17 cellular contexts compared by ENCODE assay signal in genomic region chr18:12774982-12775381, GRCh38.
DNase-seq lines count a peak whose midpoint lies in the region; ATAC-seq and TF ChIP-seq lines count a peak whose summit lies in the region.
"Had no signal": no experiment of that assay in that cellular context is flagged by ENCODE, and none has a peak within 500 bp of the region (broad histone marks: within the 10 kb centered on the region; RNA-seq: fewer than 3 reads in every experiment).

No MANE protein-coding gene starts in this region.

- no peak for TF ChIP-seq CTCF in CD8-positive, alpha-beta T cell (IDR thresholded peaks at IDR 0.05)

- H3K27ac ChIP-seq in CD8-positive, alpha-beta T cell (ENCODE audit: low read depth, low read length): peak overlapping the region; percentile 71
- H3K27ac ChIP-seq: left lung, prostate gland, suprapubic skin had no signal

- POLR2A ChIA-PET in CD8-positive, alpha-beta T cell (lab: Charles Lee): interaction anchor here (1.5 to 2.5 kb wide), 4 partner anchors 72 to 398 kb away, joined by 6 to 26 read pairs (median 9); partner anchors contain the start of genes AFG3L2, CEP76, PSMG2 and PTPN2
- POLR2A ChIA-PET in HEK293T (lab: Yijun Ruan, JAX): no interaction called here

- peak overlapping the region; percentile 94 for H3K27ac Mint-ChIP-seq in CD8-positive, alpha-beta T cell
- H3K27ac Mint-ChIP-seq in activated naive CD4-positive, alpha-beta T cell treated with anti-CD3 and anti-CD28 coated beads, Interleukin-2, amount 10 ng/mL, durations not matched to agents 7 days and 5 days: peak overlapping the region; percentile 87
- peak overlapping the region; percentile 91 for H3K27ac Mint-ChIP-seq in natural killer cell treated with Interleukin-12 subunit alpha and Interleukin-12 subunit beta and Interleukin-15 and Interleukin-18, amount 100 ng/mL, for 72 hours

- H3K27me3 ChIP-seq in CD8-positive, alpha-beta T cell (ENCODE audit: insufficient read depth, low read length): no peaks in the 10 kb centered on the region
- H3K27me3 ChIP-seq: BE2C, left lung, suprapubic skin had no signal

- intact Hi-C loops in CD8-positive, alpha-beta T cell (cut with DNase I, micrococcal nuclease): loop anchor here in 1 of 2 experiments (2.0 kb wide), 1 partner anchor 108 kb away; no protein-coding TSS in a partner anchor

- peaks cover 28% of the 10 kb centered on the region for H3K4me1 Mint-ChIP-seq in CD8-positive, alpha-beta T cell (ENCODE audit: low read depth)
- peaks cover 10% of the 10 kb centered on the region for H3K4me1 Mint-ChIP-seq in activated naive CD4-positive, alpha-beta T cell treated with anti-CD3 and anti-CD28 coated beads, Interleukin-2, amount 10 ng/mL, durations not matched to agents 7 days and 5 days
- H3K4me1 Mint-ChIP-seq in natural killer cell treated with Interleukin-12 subunit alpha and Interleukin-12 subunit beta and Interleukin-15 and Interleukin-18, amount 100 ng/mL, for 72 hours (ENCODE audit: low read depth in 2 of 2): peaks cover 19 to 31% of the 10 kb centered on the region in 2 donors

- H3K27me3 Mint-ChIP-seq in CD8-positive, alpha-beta T cell (ENCODE audit: low read depth): no peaks in the 10 kb centered on the region
- H3K27me3 Mint-ChIP-seq in activated naive CD4-positive, alpha-beta T cell treated with anti-CD3 and anti-CD28 coated beads, Interleukin-2, amount 10 ng/mL, durations not matched to agents 7 days and 5 days: peaks cover 9% of the 10 kb centered on the region
- H3K27me3 Mint-ChIP-seq in natural killer cell treated with Interleukin-12 subunit alpha and Interleukin-12 subunit beta and Interleukin-15 and Interleukin-18, amount 100 ng/mL, for 72 hours: no peaks in the 10 kb centered on the region

- CTCF ChIA-PET in CD8-positive, alpha-beta T cell (lab: Charles Lee): interaction anchor here (0.7 kb wide), 1 partner anchor 47 kb away, joined by 3 read pairs; no protein-coding TSS in a partner anchor
- CTCF ChIA-PET in activated naive CD4-positive, alpha-beta T cell treated with anti-CD3 and anti-CD28 coated beads, Interleukin-2, amount 10 ng/mL, durations not matched to agents 7 days and 5 days (lab: Charles Lee): interaction anchor here (0.6 to 1.1 kb wide), 3 partner anchors 67 to 264 kb away, joined by 3 read pairs; no protein-coding TSS in a partner anchor
- CTCF ChIA-PET in HEK293T (lab: Yijun Ruan, JAX): interaction anchor here (0.6 kb wide), 1 partner anchor 19 kb away, joined by 3 read pairs; no protein-coding TSS in a partner anchor

- H3K36me3 Mint-ChIP-seq in CD8-positive, alpha-beta T cell: peaks cover 6% of the 10 kb centered on the region
- peaks cover 4% of the 10 kb centered on the region for H3K36me3 Mint-ChIP-seq in activated naive CD4-positive, alpha-beta T cell treated with anti-CD3 and anti-CD28 coated beads, Interleukin-2, amount 10 ng/mL, durations not matched to agents 7 days and 5 days
- peaks cover 21% of the 10 kb centered on the region for H3K36me3 Mint-ChIP-seq in natural killer cell treated with Interleukin-12 subunit alpha and Interleukin-12 subunit beta and Interleukin-15 and Interleukin-18, amount 100 ng/mL, for 72 hours

- H3K4me3 ChIP-seq in CD8-positive, alpha-beta T cell (ENCODE audit: low read depth, low read length): peak overlapping the region; percentile 63
- H3K4me3 ChIP-seq: left lung, prostate gland, suprapubic skin had no signal

- no peaks in the 10 kb centered on the region for H3K36me3 ChIP-seq in CD8-positive, alpha-beta T cell (ENCODE audit: insufficient read depth, low read length)
- H3K36me3 ChIP-seq: BE2C, left lung, prostate gland, suprapubic skin had no signal

- no peaks in the 10 kb centered on the region for H3K4me1 ChIP-seq in CD8-positive, alpha-beta T cell (ENCODE audit: insufficient read depth, low read length)
- H3K4me1 ChIP-seq: BE2C, left lung, prostate gland, suprapubic skin had no signal

- peak overlapping the region; percentile 87 for H3K4me3 Mint-ChIP-seq in CD8-positive, alpha-beta T cell
- peak overlapping the region; percentile 73 for H3K4me3 Mint-ChIP-seq in activated naive CD4-positive, alpha-beta T cell treated with anti-CD3 and anti-CD28 coated beads, Interleukin-2, amount 10 ng/mL, durations not matched to agents 7 days and 5 days
- H3K4me3 Mint-ChIP-seq in natural killer cell treated with Interleukin-12 subunit alpha and Interleukin-12 subunit beta and Interleukin-15 and Interleukin-18, amount 100 ng/mL, for 72 hours: peak overlapping the region; percentile 98

- ATAC-seq in CD8-positive, alpha-beta T cell: peak; percentile 62
- peak; percentile 58 to 74 for ATAC-seq in natural killer cell treated with Interleukin-12 subunit alpha and Interleukin-12 subunit beta and Interleukin-15 and Interleukin-18, amount 100 ng/mL, for 72 hours
- ATAC-seq: left lung had no signal

- H3K9me3 Mint-ChIP-seq in CD8-positive, alpha-beta T cell: no peaks in the 10 kb centered on the region
- H3K9me3 Mint-ChIP-seq in activated naive CD4-positive, alpha-beta T cell treated with anti-CD3 and anti-CD28 coated beads, Interleukin-2, amount 10 ng/mL, durations not matched to agents 7 days and 5 days: peaks cover 6% of the 10 kb centered on the region
- peaks cover 3% of the 10 kb centered on the region for H3K9me3 Mint-ChIP-seq in natural killer cell treated with Interleukin-12 subunit alpha and Interleukin-12 subunit beta and Interleukin-15 and Interleukin-18, amount 100 ng/mL, for 72 hours

- DNase-seq in CD8-positive, alpha-beta T cell: peak in 3 of 7 experiments; percentile 7 to 44 (median 26)
- peak; percentile 17 for DNase-seq in HT1080 (ENCODE audit: low read depth)
- DNase-seq in activated naive CD4-positive, alpha-beta T cell treated with anti-CD3 and anti-CD28 coated beads, Interleukin-2, amount 10 ng/mL, durations not matched to agents 7 days and 5 days: no peak
- no peak for DNase-seq in natural killer cell treated with Interleukin-12 subunit alpha and Interleukin-12 subunit beta and Interleukin-15 and Interleukin-18, amount 100 ng/mL, for 72 hours (ENCODE audit: low spot score)
- no peak for DNase-seq in NCI-H82 treated with DMSO at 0.1 percent for 48 hours (lab: John Stamatoyannopoulos, UW; ENCODE audit: unreplicated experiment)
- DNase-seq in NOMO-1 (lab: John Stamatoyannopoulos, UW; ENCODE audit: unreplicated experiment in 2 of 2): no peak
- no peak for DNase-seq in HEK293T (ENCODE audit: extremely low spot score)
- DNase-seq: anterior cingulate cortex; BE2C; Kasumi-1; left lung; NCI-H1436; Right ventricle myocardium superior; stimulated activated CD4-positive, alpha-beta T cell treated with anti-CD3 and anti-CD28 coated beads, Interleukin-12 subunit alpha, Interleukin-12 subunit beta, amount 100 ng/mL, for 4 hours; T1000 had no signal

- H3K9me3 ChIP-seq in CD8-positive, alpha-beta T cell (ENCODE audit: low read length): no peaks in the 10 kb centered on the region
- H3K9me3 ChIP-seq: BE2C, left lung, prostate gland, suprapubic skin had no signal

TF ChIP-seq in HEK293T, 16 proteins besides CTCF, POLR2A, EP300 and RAD21:
- TF ChIP-seq FOXM1 (IDR thresholded peaks at IDR 0.05; ENCODE audit: borderline replicate concordance) (no peak), PKNOX1 (IDR thresholded peaks at IDR 0.05) (no peak), L3MBTL2 (conservative IDR thresholded peaks at IDR 0.05) (no peak), BHLHE40 (IDR thresholded peaks at IDR 0.05; ENCODE audit: borderline replicate concordance) (no peak), ELF4 (IDR thresholded peaks at IDR 0.05) (no peak), ARNT (IDR thresholded peaks at IDR 0.05) (no peak), LEF1 (IDR thresholded peaks at IDR 0.05; ENCODE audit: borderline replicate concordance) (no peak), FOXA1 (IDR thresholded peaks at IDR 0.05) (no peak), ZNF384 (IDR thresholded peaks at IDR 0.05) (no peak), NFRKB (IDR thresholded peaks at IDR 0.05) (no peak), SUZ12 (IDR thresholded peaks at IDR 0.05) (no peak), TARDBP (IDR thresholded peaks at IDR 0.05) (no peak)
